Comparison of ENCODE assay signal across 1 cellular context in genomic region chr15:48144889-48145288, GRCh38.
A peak's percentile ranks its signal among the peaks of the same experiment; 100 is the strongest.
TF ChIP-seq lines count a peak whose summit lies in the region.

No MANE protein-coding gene starts in this region.

TF ChIP-seq in SK-N-SH, 30 proteins besides CTCF, POLR2A, EP300 and RAD21 (continued from another document):
- TF ChIP-seq ZBTB33 (IDR thresholded peaks at IDR 0.05; ENCODE audit: borderline replicate concordance, low read depth): no peak
- 0 out of 2 replicates have a peak, but pooled peaks have one; percentile 9 for TF ChIP-seq PBX3 (IDR thresholded peaks at IDR 0.05)
- TF ChIP-seq CHD2 (IDR thresholded peaks at IDR 0.05; ENCODE audit: low read length, partially characterized antibody): no peak
- TF ChIP-seq, protein P1, sequence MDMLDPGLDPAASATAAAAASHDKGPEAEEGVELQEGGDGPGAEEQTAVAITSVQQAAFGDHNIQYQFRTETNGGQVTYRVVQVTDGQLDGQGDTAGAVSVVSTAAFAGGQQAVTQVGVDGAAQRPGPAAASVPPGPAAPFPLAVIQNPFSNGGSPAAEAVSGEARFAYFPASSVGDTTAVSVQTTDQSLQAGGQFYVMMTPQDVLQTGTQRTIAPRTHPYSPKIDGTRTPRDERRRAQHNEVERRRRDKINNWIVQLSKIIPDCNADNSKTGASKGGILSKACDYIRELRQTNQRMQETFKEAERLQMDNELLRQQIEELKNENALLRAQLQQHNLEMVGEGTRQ (IDR thresholded peaks at IDR 0.05; ENCODE audit: borderline replicate concordance, low read depth, low read length): no peak
- no peak for TF ChIP-seq RXRA (IDR thresholded peaks at IDR 0.05; ENCODE audit: borderline replicate concordance, low read depth)
- TF ChIP-seq FOXJ3 (CRISPR knock-in tag; IDR thresholded peaks at IDR 0.05): no peak
